Comparison of ENCODE assay signal across 8 cellular contexts in the genomic region with DNA sequence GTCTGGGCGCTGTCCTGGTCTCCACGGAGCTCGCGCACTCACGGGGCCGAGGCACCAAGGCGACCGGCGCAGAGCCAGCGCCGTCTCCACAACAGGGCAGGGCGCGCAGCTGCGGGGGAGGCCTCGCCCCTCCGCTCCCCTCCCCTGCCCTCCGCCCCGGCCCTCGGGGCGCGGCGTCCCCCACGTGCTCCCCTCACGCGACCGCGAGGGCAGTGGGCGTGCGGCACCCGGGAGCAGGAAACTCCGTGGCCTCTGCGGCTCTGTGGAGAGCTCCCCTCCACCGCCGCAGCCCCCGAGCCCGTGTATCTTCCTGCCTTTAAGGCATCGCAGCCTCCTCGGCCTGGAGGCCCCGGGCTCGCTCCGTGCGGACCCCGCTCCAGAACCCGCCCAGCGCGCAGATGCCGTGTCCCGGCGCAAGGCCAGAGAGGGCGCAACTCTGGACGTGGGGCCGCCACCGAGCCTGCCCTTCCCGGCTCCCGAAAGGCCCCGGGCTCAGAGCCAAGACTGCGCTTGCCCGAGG. TPM values are rescaled to one million over a fixed set of nuclear protein-coding genes. Genes with fewer than 3 reads are reported as not detected.
DNase-seq lines count a peak whose midpoint lies in the region; ATAC-seq lines count a peak whose summit lies in the region.

No MANE protein-coding gene starts in this region.

- H3K27ac ChIP-seq in SJCRH30 (peak overlapping the region; percentile 88), adipose tissue (ENCODE audit: low read depth, low read length) (peak overlapping the region; percentile 5)

- ATAC-seq in GM19438 (IDR thresholded peaks at IDR 0.05; ENCODE audit: low read depth, unreplicated experiment) = peak; percentile 28
- peak; percentile 18 for ATAC-seq in HG03565 (IDR thresholded peaks at IDR 0.05; ENCODE audit: unreplicated experiment)
- ATAC-seq in left ventricle myocardium superior = peak; percentile 69

- no peaks in the 10 kb centered on the region for H3K9me3 ChIP-seq in SJCRH30 (replicated peaks)

- H3K27me3 ChIP-seq in SJCRH30 = no peaks in the 10 kb centered on the region

- 0 to 1% (median 0%) methylated on average over 53 to 58 of the region's 58 CpGs for WGBS in adipose tissue, 3 donors

- peak overlapping the region; percentile 63 for H3K4me3 ChIP-seq in SJCRH30

- DNase-seq in D341Med (ENCODE audit: low spot score) (peak; percentile 81), SJCRH30 (peak; percentile 81 to 82), left ventricle myocardium superior (peak; percentile 92), putamen (ENCODE audit: low spot score) (peak; percentile 81), GOT3 (lab: John Stamatoyannopoulos, UW) (no peak)

- intact Hi-C loops in left ventricle myocardium superior (cut with micrococcal nuclease) = no loop called here

- H3K36me3 ChIP-seq in SJCRH30 = peaks cover 23% of the 10 kb centered on the region

- H3K4me1 ChIP-seq in SJCRH30 = peaks cover 41% of the 10 kb centered on the region

RNA-seq across cellular contexts. Expression of a gene that starts 0.7 kb away (rescaled TPM):
- 528 and 565 TPM in 2 replicates for total RNA-seq in SJCRH30 (2014; rRNA removed; shearing (Covaris generic))
- 100 to 1,000 TPM in 2 of 3 donors, 10 to 100 TPM in 1; 88.8 to 317 (median 145) TPM for polyA plus RNA-seq in adipose tissue
- total RNA-seq in left ventricle myocardium superior = 439 TPM

RNA-seq across cellular contexts. Expression of a gene that starts 9.7 kb away (rescaled TPM):
- total RNA-seq in SJCRH30 (2014; rRNA removed; shearing (Covaris generic)) = 0.06 TPM in 1 of 2 replicates, not detected in the other
- under 1 TPM in 2 of 3 donors, not detected in 1; 0.04 to 0.06 TPM for polyA plus RNA-seq in adipose tissue
- total RNA-seq in left ventricle myocardium superior = not detected

RNA-seq across cellular contexts. Expression of a gene that starts 10.7 kb away (rescaled TPM):
- not detected in 2 replicates for total RNA-seq in SJCRH30 (2014; rRNA removed; shearing (Covaris generic))
- polyA plus RNA-seq in adipose tissue = under 1 TPM in 1 of 3 donors, not detected in 2; 0.16 TPM
- total RNA-seq in left ventricle myocardium superior = 0.69 TPM

RNA-seq across cellular contexts. Expression of a gene that starts 13.1 kb away (rescaled TPM):
- total RNA-seq in SJCRH30 (2014; rRNA removed; shearing (Covaris generic)) = not detected in 2 replicates
- under 1 TPM in 1 of 3 donors, not detected in 2; 0.18 TPM for polyA plus RNA-seq in adipose tissue
- total RNA-seq in left ventricle myocardium superior = not detected

RNA-seq across cellular contexts. Expression of a gene that starts 14.7 kb away (rescaled TPM):
- total RNA-seq in SJCRH30 (2014; rRNA removed; shearing (Covaris generic)) = 65.5 and 66.8 TPM in 2 replicates
- polyA plus RNA-seq in adipose tissue = 10 to 100 TPM; 36.1 to 38.9 (median 37.9) TPM
- 43.6 TPM for total RNA-seq in left ventricle myocardium superior

Comparison
In these comparisons a context has a peak if more than half of its experiments do, and no peak if none do; other contexts are left out.
1. ATAC-seq: peak in every context shown above with its lines; median percentile 69 in left ventricle myocardium superior; 28 in GM19438; 18 in HG03565.